In genomic region chr7:128892521-128893250, GRCh38 we compare ENCODE assay signal across 32 cellular contexts. TPM values are rescaled to one million over a fixed set of nuclear protein-coding genes. Genes with fewer than 3 reads are reported as not detected.
A peak's percentile ranks its signal among the peaks of the same experiment; 100 is the strongest.
DNase-seq lines count a peak whose midpoint lies in the region; ATAC-seq, FAIRE-seq and TF ChIP-seq lines count a peak whose summit lies in the region.
"Had no signal": no experiment of that assay in that cellular context is flagged by ENCODE, and none has a peak within 500 bp of the region (broad histone marks: within the 10 kb centered on the region; RNA-seq: fewer than 3 reads in every experiment).

No MANE protein-coding gene starts in this region.

- no peak for TF ChIP-seq CTCF in GM12878 (IDR thresholded peaks at IDR 0.05 in 2 of 3, conservative IDR thresholded peaks at IDR 0.05 in 1 of 3; ENCODE audit: control insufficient read depth in 2 of 3, extremely low read depth in 1 of 3, insufficient read depth in 1 of 3, low read depth in 3 of 3, low read length in 3 of 3)
- TF ChIP-seq CTCF in kidney (IDR thresholded peaks at IDR 0.05; ENCODE audit: borderline replicate concordance, extremely low read depth, insufficient read depth), result no peak
- no peak for TF ChIP-seq CTCF in spleen (IDR thresholded peaks at IDR 0.05 in 8 of 11, conservative IDR thresholded peaks at IDR 0.05 in 3 of 11)
- no peak for TF ChIP-seq CTCF in CD4-positive, alpha-beta T cell (IDR thresholded peaks at IDR 0.05)

- H3K79me2 ChIP-seq in GM12878 (ENCODE audit: control insufficient read depth, insufficient read depth, low read length), result no peaks in the 10 kb centered on the region

- FAIRE-seq in GM12878 (lab: Jason Lieb, UNC) (no peak), kidney (lab: Jason Lieb, UNC) (no peak)
- FAIRE-seq: endometrium, GM18507, urothelium cell line had no signal

- H3K36me3 ChIP-seq in GM12878 (ENCODE audit: control insufficient read depth in 2 of 2, insufficient read depth in 2 of 2, low read length in 1 of 2), result no peaks in the 10 kb centered on the region
- H3K36me3 ChIP-seq in kidney (ENCODE audit: control insufficient read depth in 1 of 2, insufficient read depth in 2 of 2, low read length in 2 of 2), result no peaks in the 10 kb centered on the region
- H3K36me3 ChIP-seq in spleen, result no peaks in the 10 kb centered on the region
- H3K36me3 ChIP-seq: left lung, neural progenitor cell, prostate gland, suprapubic skin had no signal

- no peak overlapping the region for H2AFZ ChIP-seq in GM12878 (ENCODE audit: control insufficient read depth, low read depth, low read length)
- H2AFZ ChIP-seq: GM23248, neural progenitor cell had no signal

- 49% methylated on average over 12 of the region's 13 CpGs for WGBS in GM12878 (ENCODE audit: insufficient coverage, insufficient replicate concordance, low lambda C conversion rate, missing lambda C conversion rate)
- 89 to 93% (median 91%) methylated on average over 11 to 13 of the region's 13 CpGs for WGBS in spleen, 5 donors

- H3K9ac ChIP-seq in GM12878 (ENCODE audit: control insufficient read depth, insufficient read depth, low read length) (no peak overlapping the region), kidney (ENCODE audit: low read length in 2 of 2) (no peak overlapping the region)
- H3K9ac ChIP-seq: GM23248, neural progenitor cell had no signal

- RAD21 ChIA-PET in GM12878 (lab: Charles Lee; ENCODE audit: unreplicated experiment), result interaction anchor here (0.6 to 1.0 kb wide), 2 partner anchors 47 to 316 kb away, joined by 3 read pairs; no protein-coding TSS in a partner anchor

- H3K4me1 ChIP-seq in GM12878 (ENCODE audit: control insufficient read depth, insufficient read depth, low read length), result no peaks in the 10 kb centered on the region
- H3K4me1 ChIP-seq in kidney (ENCODE audit: control insufficient read depth in 1 of 2, insufficient read depth in 1 of 2, low read depth in 1 of 2, low read length in 2 of 2), result no peaks in the 10 kb centered on the region
- peaks cover 0 to 14% (median 7%) of the 10 kb centered on the region in 6 donors for H3K4me1 ChIP-seq in spleen
- H3K4me1 ChIP-seq: neural progenitor cell, prostate gland had no signal

- no peak for TF ChIP-seq POLR2A in GM12878 (IDR thresholded peaks at IDR 0.05; ENCODE audit: low read depth, low read length)
- no peak for TF ChIP-seq POLR2A in spleen (IDR thresholded peaks at IDR 0.05)

- no peak overlapping the region for H3K27ac Mint-ChIP-seq in CD4-positive, alpha-beta T cell
- H3K27ac Mint-ChIP-seq: activated B cell treated with CpG ODN at 0.5 μM for 24 hours; activated T-helper 1 cell treated with anti-CD3 and anti-CD28 coated beads, Interleukin-12 subunit alpha, Interleukin-12 subunit beta, Interleukin-2, Interleukin-4 antibody, amounts not matched to agents 30 ng/mL and 10 ng/mL and 1 ng/mL, durations not matched to agents 14 hours and 24 hours and 36 hours; B cell; neural progenitor cell had no signal

- no peak overlapping the region for H3K27ac ChIP-seq in GM12878 (ENCODE audit: control insufficient read depth, insufficient read depth)
- no peak overlapping the region for H3K27ac ChIP-seq in kidney (ENCODE audit: low read depth in 2 of 2, low read length in 2 of 2)
- no peak overlapping the region for H3K27ac ChIP-seq in spleen
- H3K27ac ChIP-seq in CD4-positive, alpha-beta T cell (ENCODE audit: low read depth, low read length), result no peak overlapping the region
- no peak overlapping the region for H3K27ac ChIP-seq in substantia nigra (ENCODE audit: low read depth, low read length, poor library complexity, severe bottlenecking)
- H3K27ac ChIP-seq: GM23248, left lung, neural progenitor cell, prostate gland, suprapubic skin had no signal

- DNase-seq in Right ventricle myocardium superior, result peak; percentile 26
- no peak for DNase-seq in cardiac septum (ENCODE audit: low spot score)
- no peak for DNase-seq in GM12878 (ENCODE audit: low read depth, low spot score)
- DNase-seq in kidney, result peak; percentile 69
- DNase-seq in spleen, result peak; percentile 61
- no peak for DNase-seq in cerebellar cortex (ENCODE audit: low spot score)
- no peak for DNase-seq in CD4-positive, alpha-beta T cell
- DNase-seq in substantia nigra (lab: John Stamatoyannopoulos, UW), result no peak
- DNase-seq: activated naive CD4-positive, alpha-beta T cell treated with anti-CD3 and anti-CD28 coated beads, Interleukin-2, amount 50 U/mL, for 16 hours; anterior cingulate cortex; caudate nucleus; dermis blood vessel endothelial cell; DMS53; GDM1; GM23248; left lung; NCI-H1694 treated with DMSO at 0.1 percent for 48 hours; NCI-H2171; NCI-H526; SHP77; stimulated activated CD4-positive, alpha-beta T cell treated with anti-CD3 and anti-CD28 coated beads, Interleukin-1b, Interleukin-23, amount 100 ng/mL, for 48 hours; SW 1271 had no signal

- peaks cover 15% of the 10 kb centered on the region for H3K27me3 Mint-ChIP-seq in CD4-positive, alpha-beta T cell

- SMC1A ChIA-PET in GM12878 (lab: Charles Lee; ENCODE audit: uncharacterized antibody, unreplicated experiment), result no interaction called here

- intact Hi-C loops in Right ventricle myocardium superior (cut with DNase I), result no loop called here
- intact Hi-C loops in cardiac septum (cut with DNase I), result no loop called here
- intact Hi-C loops in GM12878 (cut with micrococcal nuclease; ENCODE audit: unreplicated experiment), result no loop called here
- intact Hi-C loops in kidney (cut with DNase I), result no loop called here
- intact Hi-C loops in spleen (cut with DNase I; ENCODE audit: low total_unique reads), result no loop called here
- intact Hi-C loops in CD4-positive, alpha-beta T cell (cut with DNase I, micrococcal nuclease), result no loop called here

- no TSS peak for BruUV-seq in GM12878 (replicated peaks; lab: Mats Ljungman, UMichigan)

- CTCF ChIA-PET in GM12878 (lab: Yijun Ruan, JAX), result interaction anchor here (1.1 kb wide), 1 partner anchor 9 kb away, joined by 3 read pairs; no protein-coding TSS in a partner anchor
- CTCF ChIA-PET in CD4-positive, alpha-beta T cell (lab: Charles Lee), result no interaction called here

- in situ Hi-C loops in GM12878 (cut with MboI), result no loop called here

- POLR2A ChIA-PET in GM12878 (lab: Charles Lee), result no interaction called here
- POLR2A ChIA-PET in CD4-positive, alpha-beta T cell (lab: Charles Lee), result no interaction called here

- no peaks in the 10 kb centered on the region for H3K36me3 Mint-ChIP-seq in CD4-positive, alpha-beta T cell (ENCODE audit: low read depth)
- H3K36me3 Mint-ChIP-seq: neural progenitor cell had no signal

- no peaks in the 10 kb centered on the region for H3K9me3 Mint-ChIP-seq in CD4-positive, alpha-beta T cell
- H3K9me3 Mint-ChIP-seq: activated B cell treated with CpG ODN at 0.5 μM for 24 hours; activated T-helper 1 cell treated with anti-CD3 and anti-CD28 coated beads, Interleukin-12 subunit alpha, Interleukin-12 subunit beta, Interleukin-2, Interleukin-4 antibody, amounts not matched to agents 30 ng/mL and 10 ng/mL and 1 ng/mL, durations not matched to agents 14 hours and 24 hours and 36 hours; neural progenitor cell had no signal

- H3K27me3 ChIP-seq in GM12878 (replicated peaks in 1 of 2; ENCODE audit: control insufficient read depth in 2 of 2, insufficient read depth in 2 of 2, low read length in 1 of 2), result peaks cover 0 to 1% of the 10 kb centered on the region in 2 experiments; a peak in 2 of 4 replicates
- H3K27me3 ChIP-seq in spleen (replicated peaks in 1 of 7), result peaks cover 0 to 40% (median 13%) of the 10 kb centered on the region in 7 donors
- H3K27me3 ChIP-seq in CD4-positive, alpha-beta T cell (ENCODE audit: control insufficient read depth, insufficient read depth, low read length), result peaks cover 30% of the 10 kb centered on the region

- no peak for TF ChIP-seq RAD21 in GM12878 (IDR thresholded peaks at IDR 0.05; ENCODE audit: insufficient read depth, low read depth, low read length)

- TF ChIP-seq EP300 in GM12878 (IDR thresholded peaks at IDR 0.05; ENCODE audit: borderline replicate concordance in 1 of 2, control insufficient read depth in 1 of 2, low read depth in 2 of 2, low read length in 2 of 2), result no peak

- no peak overlapping the region for H3K4me3 ChIP-seq in GM12878
- no peak overlapping the region for H3K4me3 ChIP-seq in kidney (ENCODE audit: low read length in 2 of 2)
- H3K4me3 ChIP-seq in spleen, result no peak overlapping the region
- H3K4me3 ChIP-seq: GM23248, left lung, neural progenitor cell, prostate gland, suprapubic skin had no signal

- no peaks in the 10 kb centered on the region for H4K20me1 ChIP-seq in GM12878 (ENCODE audit: control insufficient read depth, insufficient read depth)

- no peak overlapping the region for H3K4me3 Mint-ChIP-seq in CD4-positive, alpha-beta T cell
- H3K4me3 Mint-ChIP-seq: activated B cell treated with CpG ODN at 0.5 μM for 24 hours; activated T-helper 1 cell treated with anti-CD3 and anti-CD28 coated beads, Interleukin-12 subunit alpha, Interleukin-12 subunit beta, Interleukin-2, Interleukin-4 antibody, amounts not matched to agents 30 ng/mL and 10 ng/mL and 1 ng/mL, durations not matched to agents 14 hours and 24 hours and 36 hours; neural progenitor cell had no signal

- no peak overlapping the region for H3K4me2 ChIP-seq in GM12878 (ENCODE audit: control insufficient read depth, insufficient read depth)
- H3K4me2 ChIP-seq: neural progenitor cell had no signal

- H3K9me3 ChIP-seq in GM12878 (replicated peaks; ENCODE audit: control insufficient read depth, insufficient read depth, low read length) (no peaks in the 10 kb centered on the region), kidney (ENCODE audit: control insufficient read depth in 1 of 2, low read length in 2 of 2) (no peaks in the 10 kb centered on the region), spleen (no peaks in the 10 kb centered on the region)
- H3K9me3 ChIP-seq in CD4-positive, alpha-beta T cell (ENCODE audit: control insufficient read depth, low read length), result no peaks in the 10 kb centered on the region
- H3K9me3 ChIP-seq: left lung, prostate gland, suprapubic skin had no signal

- ATAC-seq in Right ventricle myocardium superior (ENCODE audit: poor library complexity) (no peak), GM12878 (peak; percentile 25)
- no peak for ATAC-seq in CD4-positive, alpha-beta T cell (ENCODE audit: poor library complexity)

- no peaks in the 10 kb centered on the region for H3K4me1 Mint-ChIP-seq in CD4-positive, alpha-beta T cell (ENCODE audit: low read depth)
- H3K4me1 Mint-ChIP-seq: neural progenitor cell had no signal

RNA-seq across cellular contexts. Expression of gene KCP, which starts 17.8 kb away (rescaled TPM):
- total RNA-seq in Right ventricle myocardium superior, result 0.11 TPM
- total RNA-seq in cardiac septum, result 0.35 TPM
- total RNA-seq in GM12878 (2013; cell fraction: nucleolus; rRNA removed), result 6.2 and 7.5 TPM in 2 replicates
- total RNA-seq in GM12878 (2014; rRNA removed), result 2.9 and 4.2 TPM in 2 replicates
- total RNA-seq in GM12878 (2014; rRNA removed; fragmentation: Illumina TruSeq; extraction: Trizol), result 1.1 and 1.4 TPM in 2 replicates
- total RNA-seq in GM12878 (2021), result 5.6 and 7.8 TPM in 2 replicates
- 1.4 TPM for polyA plus RNA-seq in GM12878 (2011; ENCODE audit: low read depth)
- 0.45 and 0.76 TPM in 2 replicates for polyA plus RNA-seq in GM12878 (2011; rRNA removed)
- polyA plus RNA-seq in GM12878 (2011; cell fraction: cytosol; rRNA removed), result 1.0 and 1.9 TPM in 2 replicates
- polyA plus RNA-seq in GM12878 (2011; cell fraction: nucleus; rRNA removed), result 17.7 and 21.9 TPM in 2 replicates
- 2.9 and 3.4 TPM in 2 replicates for polyA plus RNA-seq in GM12878 (2012)
- 0.48 and 1.0 TPM in 2 replicates for polyA plus RNA-seq in GM12878 (2014; fragmentation: Illumina TruSeq; extraction: Trizol)
- under 1 TPM; 0.05 to 0.35 TPM for polyA plus RNA-seq in GM12878 (2014; fragmentation: Nextera tagmentation; extraction: Ambion mirVana)
- 6.0 and 7.6 TPM in 2 replicates for polyA plus RNA-seq in GM12878 (2014; rRNA removed)
- polyA plus RNA-seq in GM12878 (2016; fragmentation: Nextera tagmentation; extraction: Ambion mirVana), result 1 to 10 TPM; 4.0 to 4.3 TPM
- polyA minus RNA-seq in GM12878 (2011; rRNA and poly(A)+ RNA removed), result 1.1 and 2.2 TPM in 2 replicates
- 0.21 and 1.5 TPM in 2 replicates for polyA minus RNA-seq in GM12878 (2011; cell fraction: cytosol; rRNA and poly(A)+ RNA removed)
- 3.5 and 6.1 TPM in 2 replicates for polyA minus RNA-seq in GM12878 (2011; cell fraction: nucleus; rRNA and poly(A)+ RNA removed)
- 44.6 TPM for total RNA-seq in kidney
- 7.7 TPM for polyA plus RNA-seq in kidney (ENCODE audit: insufficient read depth, low read depth, low replicate concordance)
- total RNA-seq in spleen, result under 1 TPM; 0.14 to 0.89 (median 0.72) TPM
- 1 to 10 TPM in 1 of 3 donors, under 1 TPM in 2; 0.06 to 2.1 (median 0.35) TPM for polyA plus RNA-seq in spleen
- under 1 TPM in 1 of 2 experiments, not detected in 1; 0.11 TPM for total RNA-seq in CD4-positive, alpha-beta T cell
- total RNA-seq: A673; activated T-helper 1 cell treated with anti-CD3 and anti-CD28 coated beads, Interleukin-12 subunit alpha, Interleukin-12 subunit beta, Interleukin-2, Interleukin-4 antibody, amounts not matched to agents 30 ng/mL and 10 ng/mL and 1 ng/mL, durations not matched to agents 14 hours and 24 hours and 36 hours; GM23248 had no signal

RNA-seq across cellular contexts. Expression of gene ATP6V1F, which starts 30.0 kb away (rescaled TPM):
- total RNA-seq in Right ventricle myocardium superior (119 TPM), cardiac septum (80.0 TPM), GM12878 (2014; rRNA removed) (123 and 126 TPM in 2 replicates), GM12878 (2014; rRNA removed; fragmentation: Illumina TruSeq; extraction: Trizol) (108 and 111 TPM in 2 replicates), GM12878 (2021) (143 and 155 TPM in 2 replicates), kidney (161 TPM), spleen (10 to 100 TPM; 78.3 to 95.5 (median 84.5) TPM)
- total RNA-seq in GM12878 (2013; cell fraction: nucleolus; rRNA removed), result 10.0 and 12.5 TPM in 2 replicates
- 304 TPM for polyA plus RNA-seq in GM12878 (2011; ENCODE audit: low read depth)
- polyA plus RNA-seq in GM12878 (2011; rRNA removed) (121 and 194 TPM in 2 replicates), GM12878 (2014; fragmentation: Illumina TruSeq; extraction: Trizol) (62.7 and 179 TPM in 2 replicates), GM12878 (2014; fragmentation: Nextera tagmentation; extraction: Ambion mirVana) (100 to 1,000 TPM; 246 to 343 TPM), GM12878 (2014; rRNA removed) (211 and 223 TPM in 2 replicates), GM12878 (2016; fragmentation: Nextera tagmentation; extraction: Ambion mirVana) (100 to 1,000 TPM; 286 TPM), kidney (ENCODE audit: insufficient read depth, low read depth, low replicate concordance) (684 TPM), spleen (100 to 1,000 TPM; 205 to 285 (median 262) TPM)
- 318 and 402 TPM in 2 replicates for polyA plus RNA-seq in GM12878 (2011; cell fraction: cytosol; rRNA removed)
- polyA plus RNA-seq in GM12878 (2011; cell fraction: nucleus; rRNA removed), result 124 and 144 TPM in 2 replicates
- 206 and 310 TPM in 2 replicates for polyA plus RNA-seq in GM12878 (2012)
- polyA minus RNA-seq in GM12878 (2011; rRNA and poly(A)+ RNA removed), result 40.6 and 67.1 TPM in 2 replicates
- polyA minus RNA-seq in GM12878 (2011; cell fraction: cytosol; rRNA and poly(A)+ RNA removed), result 18.7 and 20.3 TPM in 2 replicates
- 17.5 and 22.7 TPM in 2 replicates for polyA minus RNA-seq in GM12878 (2011; cell fraction: nucleus; rRNA and poly(A)+ RNA removed)
- total RNA-seq in CD4-positive, alpha-beta T cell, result 10 to 100 TPM; 49.6 to 54.3 TPM

RNA-seq across cellular contexts. Expression of gene IRF5, which starts 45.0 kb away (rescaled TPM):
- total RNA-seq in Right ventricle myocardium superior (1.9 TPM), cardiac septum (1.6 TPM), GM12878 (2014; rRNA removed) (81.7 and 90.0 TPM in 2 replicates), GM12878 (2014; rRNA removed; fragmentation: Illumina TruSeq; extraction: Trizol) (33.9 and 36.5 TPM in 2 replicates), GM12878 (2021) (74.6 and 74.9 TPM in 2 replicates), kidney (27.1 TPM), spleen (10 to 100 TPM; 34.7 to 56.3 (median 48.2) TPM)
- 65.7 and 75.1 TPM in 2 replicates for total RNA-seq in GM12878 (2013; cell fraction: nucleolus; rRNA removed)
- 26.5 TPM for polyA plus RNA-seq in GM12878 (2011; ENCODE audit: low read depth)
- polyA plus RNA-seq in GM12878 (2011; rRNA removed) (31.5 and 55.1 TPM in 2 replicates), GM12878 (2014; fragmentation: Illumina TruSeq; extraction: Trizol) (23.2 and 39.7 TPM in 2 replicates), GM12878 (2014; fragmentation: Nextera tagmentation; extraction: Ambion mirVana) (1 to 10 TPM; 5.4 to 8.9 TPM), GM12878 (2014; rRNA removed) (68.3 and 71.5 TPM in 2 replicates), GM12878 (2016; fragmentation: Nextera tagmentation; extraction: Ambion mirVana) (10 to 100 TPM; 84.1 to 90.3 TPM), kidney (ENCODE audit: insufficient read depth, low read depth, low replicate concordance) (13.0 TPM), spleen (10 to 100 TPM; 26.2 to 41.8 (median 41.5) TPM)
- 56.7 and 79.4 TPM in 2 replicates for polyA plus RNA-seq in GM12878 (2011; cell fraction: cytosol; rRNA removed)
- 213 and 230 TPM in 2 replicates for polyA plus RNA-seq in GM12878 (2011; cell fraction: nucleus; rRNA removed)
- polyA plus RNA-seq in GM12878 (2012), result 45.6 and 55.1 TPM in 2 replicates
- polyA minus RNA-seq in GM12878 (2011; rRNA and poly(A)+ RNA removed), result 49.2 and 83.0 TPM in 2 replicates
- polyA minus RNA-seq in GM12878 (2011; cell fraction: cytosol; rRNA and poly(A)+ RNA removed), result 43.8 and 50.8 TPM in 2 replicates
- 46.4 and 73.5 TPM in 2 replicates for polyA minus RNA-seq in GM12878 (2011; cell fraction: nucleus; rRNA and poly(A)+ RNA removed)
- total RNA-seq in CD4-positive, alpha-beta T cell, result 1 to 10 TPM; 1.7 to 1.8 TPM
- total RNA-seq: A673 had no signal

Comparison
In these comparisons a context has a peak if more than half of its experiments do, and no peak if none do; other contexts are left out.
1. DNase-seq: peak in Right ventricle myocardium superior (single experiment), kidney (single experiment) and spleen (single experiment); none in cardiac septum (single experiment), GM12878 (single experiment), cerebellar cortex (single experiment), CD4-positive, alpha-beta T cell (0 of 10) and substantia nigra (0 of 49).